In the genomic region with DNA sequence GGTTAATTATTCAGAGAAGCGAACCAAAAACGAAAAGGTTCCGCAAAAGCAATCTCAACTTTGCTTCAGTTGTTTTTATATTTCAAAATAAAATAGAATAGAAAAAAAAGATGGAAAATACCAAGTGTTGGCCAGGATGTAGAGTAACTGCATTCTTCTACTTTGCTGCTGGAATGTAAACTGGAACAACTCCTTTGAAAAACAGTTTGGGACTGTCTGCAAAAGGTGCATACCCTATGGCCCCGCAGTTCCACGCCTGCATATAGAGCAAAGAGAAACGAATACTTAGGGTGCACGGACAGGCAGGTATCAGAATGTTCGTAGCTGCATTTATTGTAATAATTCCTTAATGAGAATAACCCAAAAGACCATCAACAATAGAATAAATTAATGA, we compare ENCODE assay signal across 8 cellular contexts. TPM values are rescaled to one million over a fixed set of nuclear protein-coding genes. Genes with fewer than 3 reads are reported as not detected.
DNase-seq lines count a peak whose midpoint lies in the region; ATAC-seq lines count a peak whose summit lies in the region.

No MANE protein-coding gene starts in this region.

- no peak overlapping the region for H3K27ac Mint-ChIP-seq in activated CD4-positive, alpha-beta T cell treated with anti-CD3 and anti-CD28 coated beads, Interleukin-2, amount 10 ng/mL, durations not matched to agents 7 days and 5 days
- H3K27ac Mint-ChIP-seq in activated naive CD8-positive, alpha-beta T cell treated with anti-CD3 and anti-CD28 coated beads for 36 hours = no peak overlapping the region

- peaks cover 10% of the 10 kb centered on the region for H3K36me3 Mint-ChIP-seq in activated CD4-positive, alpha-beta T cell treated with anti-CD3 and anti-CD28 coated beads, Interleukin-2, amount 10 ng/mL, durations not matched to agents 7 days and 5 days (ENCODE audit: low read depth)
- no peaks in the 10 kb centered on the region for H3K36me3 Mint-ChIP-seq in activated naive CD8-positive, alpha-beta T cell treated with anti-CD3 and anti-CD28 coated beads for 36 hours

- H3K4me3 ChIP-seq in thymus (ENCODE audit: low read length) = peak overlapping the region; percentile 98

- intact Hi-C loops in left colon (cut with DNase I, micrococcal nuclease) = no loop called here

- 19% methylated on average over 8 of the region's 8 CpGs for WGBS in thymus

- no peaks in the 10 kb centered on the region for H3K27me3 ChIP-seq in thymus (ENCODE audit: control insufficient read depth, insufficient read depth)

- no peak for DNase-seq in activated CD4-positive, alpha-beta T cell treated with anti-CD3 and anti-CD28 coated beads, Interleukin-2, amount 10 ng/mL, durations not matched to agents 7 days and 5 days
- DNase-seq in activated CD4-positive, alpha-beta T cell treated with anti-CD3 and anti-CD28 coated beads for 4 hours = no peak
- no peak for DNase-seq in activated naive CD8-positive, alpha-beta T cell treated with anti-CD3 and anti-CD28 coated beads for 36 hours
- DNase-seq in left colon = peak in 1 of 2 donors; percentile 21
- no peak for DNase-seq in NOMO-1 (lab: John Stamatoyannopoulos, UW; ENCODE audit: unreplicated experiment in 2 of 2)
- DNase-seq in NCI-H446 (lab: John Stamatoyannopoulos, UW) = no peak

- H3K4me1 ChIP-seq in thymus (ENCODE audit: control insufficient read depth, insufficient read depth, low read length) = no peaks in the 10 kb centered on the region

- H3K9me3 ChIP-seq in thymus (ENCODE audit: control insufficient read depth) = no peaks in the 10 kb centered on the region

- peaks cover 32% of the 10 kb centered on the region for H3K4me1 Mint-ChIP-seq in activated CD4-positive, alpha-beta T cell treated with anti-CD3 and anti-CD28 coated beads, Interleukin-2, amount 10 ng/mL, durations not matched to agents 7 days and 5 days
- peaks cover 14% of the 10 kb centered on the region for H3K4me1 Mint-ChIP-seq in activated naive CD8-positive, alpha-beta T cell treated with anti-CD3 and anti-CD28 coated beads for 36 hours

- no peak overlapping the region for H3K27ac ChIP-seq in thymus (ENCODE audit: low read depth)

- ATAC-seq in left colon = peak; percentile 16
- no peak for ATAC-seq in HG03039 (IDR thresholded peaks at IDR 0.05; ENCODE audit: unreplicated experiment)

- H3K36me3 ChIP-seq in thymus (ENCODE audit: control insufficient read depth, insufficient read depth) = no peaks in the 10 kb centered on the region

- POLR2A ChIA-PET in activated CD4-positive, alpha-beta T cell treated with anti-CD3 and anti-CD28 coated beads, Interleukin-2, amount 10 ng/mL, durations not matched to agents 7 days and 5 days (lab: Charles Lee) = no interaction called here

- peaks cover 31% of the 10 kb centered on the region for H3K27me3 Mint-ChIP-seq in activated CD4-positive, alpha-beta T cell treated with anti-CD3 and anti-CD28 coated beads, Interleukin-2, amount 10 ng/mL, durations not matched to agents 7 days and 5 days
- peaks cover 52% of the 10 kb centered on the region for H3K27me3 Mint-ChIP-seq in activated naive CD8-positive, alpha-beta T cell treated with anti-CD3 and anti-CD28 coated beads for 36 hours

- CTCF ChIA-PET in activated CD4-positive, alpha-beta T cell treated with anti-CD3 and anti-CD28 coated beads, Interleukin-2, amount 10 ng/mL, durations not matched to agents 7 days and 5 days (lab: Charles Lee) = interaction anchor here (1.3 to 1.6 kb wide), 2 partner anchors 17 to 31 kb away, joined by 3 to 4 read pairs; no protein-coding TSS in a partner anchor

- peaks cover 3% of the 10 kb centered on the region for H3K9me3 Mint-ChIP-seq in activated CD4-positive, alpha-beta T cell treated with anti-CD3 and anti-CD28 coated beads, Interleukin-2, amount 10 ng/mL, durations not matched to agents 7 days and 5 days
- H3K9me3 Mint-ChIP-seq in activated naive CD8-positive, alpha-beta T cell treated with anti-CD3 and anti-CD28 coated beads for 36 hours = no peaks in the 10 kb centered on the region

- H3K4me3 Mint-ChIP-seq in activated CD4-positive, alpha-beta T cell treated with anti-CD3 and anti-CD28 coated beads, Interleukin-2, amount 10 ng/mL, durations not matched to agents 7 days and 5 days = peak overlapping the region; percentile 88
- peak overlapping the region; percentile 99 for H3K4me3 Mint-ChIP-seq in activated naive CD8-positive, alpha-beta T cell treated with anti-CD3 and anti-CD28 coated beads for 36 hours

RNA-seq across cellular contexts. Expression of a gene that starts 0.6 kb away (rescaled TPM):
- 1 to 10 TPM; 3.5 to 3.8 TPM for total RNA-seq in activated CD4-positive, alpha-beta T cell treated with anti-CD3 and anti-CD28 coated beads, Interleukin-2, amount 10 ng/mL, durations not matched to agents 7 days and 5 days
- total RNA-seq in activated naive CD8-positive, alpha-beta T cell treated with anti-CD3 and anti-CD28 coated beads for 36 hours = 1 to 10 TPM; 1.2 to 1.5 TPM
- 10 to 100 TPM in 1 of 2 donors, 1 to 10 TPM in 1; 3.6 to 16.6 TPM for total RNA-seq in left colon
- 5.8 TPM for polyA plus RNA-seq in thymus

RNA-seq across cellular contexts. Expression of a gene that starts 50.6 kb away (rescaled TPM):
- 1 to 10 TPM; 7.7 to 8.0 TPM for total RNA-seq in activated CD4-positive, alpha-beta T cell treated with anti-CD3 and anti-CD28 coated beads, Interleukin-2, amount 10 ng/mL, durations not matched to agents 7 days and 5 days
- 10 to 100 TPM; 12.4 to 12.6 TPM for total RNA-seq in activated naive CD8-positive, alpha-beta T cell treated with anti-CD3 and anti-CD28 coated beads for 36 hours
- 1 to 10 TPM in 1 of 2 donors, under 1 TPM in 1; 0.58 to 5.2 TPM for total RNA-seq in left colon
- polyA plus RNA-seq in thymus = 2.1 TPM
